17 cellular contexts compared by ENCODE assay signal in the genomic region with DNA sequence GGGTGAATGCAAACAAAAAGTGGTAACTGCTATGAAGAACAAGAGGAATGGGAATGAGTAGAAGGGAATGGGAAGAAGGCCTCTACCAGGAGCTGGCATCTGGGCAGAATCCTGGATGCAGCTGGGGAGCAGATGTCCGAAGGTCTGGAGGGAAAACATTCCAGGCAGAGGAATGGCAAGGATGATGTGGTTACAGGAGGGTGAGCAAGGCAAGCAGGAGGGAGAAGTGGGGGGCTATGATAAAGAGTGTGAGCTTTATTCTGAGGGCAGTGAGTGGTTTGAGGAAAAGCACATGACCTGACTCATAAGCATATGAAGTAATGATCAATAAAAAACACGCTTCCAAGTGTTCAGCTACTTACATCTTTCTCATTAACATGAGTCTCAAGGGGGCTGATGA. TPM values are rescaled to one million over a fixed set of nuclear protein-coding genes. Genes with fewer than 3 reads are reported as not detected.
"Had no signal": no experiment of that assay in that cellular context is flagged by ENCODE, and none has a peak within 500 bp of the region (broad histone marks: within the 10 kb centered on the region; RNA-seq: fewer than 3 reads in every experiment).

No MANE protein-coding gene starts in this region.

- H3K4me3 ChIP-seq: ascending aorta, cardiac muscle cell, transverse colon had no signal

- H3K27me3 Mint-ChIP-seq: memory B cell; natural killer cell treated with Interleukin-12 subunit alpha and Interleukin-12 subunit beta and Interleukin-15 and Interleukin-18, amount 100 ng/mL, for 72 hours; stimulated activated naive B cell treated with anti-CD40 and anti-IgM and Interleukin-4, amounts not matched to agents 10 μg/mL and 1 μg/mL and 100 μg/mL, for 72 hours; T-cell had no signal

- H3K27ac Mint-ChIP-seq: memory B cell; natural killer cell treated with Interleukin-12 subunit alpha and Interleukin-12 subunit beta and Interleukin-15 and Interleukin-18, amount 100 ng/mL, for 72 hours; stimulated activated naive B cell treated with anti-CD40 and anti-IgM and Interleukin-4, amounts not matched to agents 10 μg/mL and 1 μg/mL and 100 μg/mL, for 72 hours had no signal

- H3K4me1 Mint-ChIP-seq: memory B cell, T-cell had no signal

- DNase-seq: activated CD4-positive, alpha-beta T cell treated with anti-CD3 and anti-CD28 coated beads, Interleukin-2, amount 50 U/mL, for 48 hours; activated gamma-delta T cell; activated T-cell treated with anti-CD3 and anti-CD28 coated beads, Interleukin-2, amount 50 U/mL, for 48 hours; left ventricle myocardium superior; stimulated activated naive B cell treated with anti-CD40 and anti-IgM and Interleukin-4, amounts not matched to agents 10 μg/mL and 1 μg/mL and 100 μg/mL, for 72 hours; T-cell; transverse colon; WERI-Rb-1 had no signal

- ATAC-seq: natural killer cell treated with Interleukin-12 subunit alpha and Interleukin-12 subunit beta and Interleukin-15 and Interleukin-18, amount 100 ng/mL, for 72 hours; stimulated activated naive B cell treated with anti-CD40 and anti-IgM and Interleukin-4, amounts not matched to agents 10 μg/mL and 1 μg/mL and 100 μg/mL, for 72 hours; T-cell had no signal

- H3K9me3 Mint-ChIP-seq: memory B cell; natural killer cell treated with Interleukin-12 subunit alpha and Interleukin-12 subunit beta and Interleukin-15 and Interleukin-18, amount 100 ng/mL, for 72 hours; stimulated activated naive B cell treated with anti-CD40 and anti-IgM and Interleukin-4, amounts not matched to agents 10 μg/mL and 1 μg/mL and 100 μg/mL, for 72 hours; T-cell had no signal

- H3K4me3 Mint-ChIP-seq: memory B cell; natural killer cell treated with Interleukin-12 subunit alpha and Interleukin-12 subunit beta and Interleukin-15 and Interleukin-18, amount 100 ng/mL, for 72 hours; stimulated activated naive B cell treated with anti-CD40 and anti-IgM and Interleukin-4, amounts not matched to agents 10 μg/mL and 1 μg/mL and 100 μg/mL, for 72 hours; T-cell had no signal

RNA-seq across cellular contexts. Expression of a gene that starts 48.0 kb away (rescaled TPM):
- total RNA-seq: ascending aorta, dermis microvascular lymphatic vessel endothelial cell, kidney epithelial cell, T-cell had no signal

RNA-seq across cellular contexts. Expression of a gene that starts 57.8 kb away (rescaled TPM):
- total RNA-seq: ascending aorta; dermis microvascular lymphatic vessel endothelial cell; epithelial cell of proximal tubule; glomerular endothelial cell; kidney epithelial cell; left ventricle myocardium superior; natural killer cell treated with Interleukin-12 subunit alpha and Interleukin-12 subunit beta and Interleukin-15 and Interleukin-18, amount 100 ng/mL, for 72 hours; renal cortical epithelial cell had no signal
